ENCODE assay signal across 3 cellular contexts in genomic region chr1:99594205-99594604, GRCh38.
A peak's percentile ranks its signal among the peaks of the same experiment; 100 is the strongest.
TF ChIP-seq lines count a peak whose summit lies in the region.

No MANE protein-coding gene starts in this region.

TF ChIP-seq in SK-N-SH, 30 proteins besides CTCF, POLR2A, EP300 and RAD21:
- TF ChIP-seq POLR2AphosphoS5 (IDR thresholded peaks at IDR 0.05; ENCODE audit: low read depth, low read length) = no peak
- TF ChIP-seq ZBTB33 (IDR thresholded peaks at IDR 0.05; ENCODE audit: borderline replicate concordance, low read depth) = no peak
- no peak for TF ChIP-seq TCF12 (IDR thresholded peaks at IDR 0.05)
- TF ChIP-seq TAF1 (IDR thresholded peaks at IDR 0.05; ENCODE audit: borderline replicate concordance, low read depth, low read length) = no peak
- TF ChIP-seq IRF3 (IDR thresholded peaks at IDR 0.05; ENCODE audit: low read depth, low read length) = no peak
- TF ChIP-seq RFX5 (IDR thresholded peaks at IDR 0.05; ENCODE audit: low read length) = no peak
- no peak for TF ChIP-seq GATA2 (CRISPR knock-in tag; IDR thresholded peaks at IDR 0.05)
- no peak for TF ChIP-seq SIN3A (IDR thresholded peaks at IDR 0.05; ENCODE audit: borderline replicate concordance, low read depth, low read length)
- TF ChIP-seq PBX3 (IDR thresholded peaks at IDR 0.05) = no peak
- TF ChIP-seq EZH2phosphoT487 (IDR thresholded peaks at IDR 0.05; ENCODE audit: borderline replicate concordance, low read depth) = no peak
- no peak for TF ChIP-seq FOXM1 (IDR thresholded peaks at IDR 0.05; ENCODE audit: low read depth)
- no peak for TF ChIP-seq NRF1 (IDR thresholded peaks at IDR 0.05; ENCODE audit: low read depth, low read length)
- no peak for TF ChIP-seq GABPA (IDR thresholded peaks at IDR 0.05; ENCODE audit: low read depth)

TF ChIP-seq in SK-N-SH treated with all-trans-retinoic acid at 6 μM for 48 hours, 23 proteins besides CTCF, POLR2A, EP300 and RAD21:
- TF ChIP-seq TOX (CRISPR knock-in tag; IDR thresholded peaks at IDR 0.05; ENCODE audit: borderline replicate concordance) = no peak
- TF ChIP-seq ESRRG (CRISPR knock-in tag; IDR thresholded peaks at IDR 0.05) = no peak
- TF ChIP-seq ZC3H10 (CRISPR knock-in tag; IDR thresholded peaks at IDR 0.05) = no peak
- no peak for TF ChIP-seq TCF4 (CRISPR knock-in tag; IDR thresholded peaks at IDR 0.05; ENCODE audit: borderline replicate concordance)

TF ChIP-seq in endothelial cell of umbilical vein, 7 proteins besides CTCF, POLR2A, EP300 and RAD21:
- no peak for TF ChIP-seq MYC (IDR thresholded peaks at IDR 0.05; ENCODE audit: low read depth, low read length)
- TF ChIP-seq FOS (IDR thresholded peaks at IDR 0.05; ENCODE audit: borderline replicate concordance, insufficient read depth, low read length) = no peak
- no peak for TF ChIP-seq EZH2 (IDR thresholded peaks at IDR 0.05; ENCODE audit: borderline replicate concordance, low read depth, low read length, severe bottlenecking)
- TF ChIP-seq POLR2AphosphoS5 (IDR thresholded peaks at IDR 0.05; ENCODE audit: insufficient read depth, low read depth, low read length) = peak; percentile 69
- peak; percentile 86 for TF ChIP-seq JUN (IDR thresholded peaks at IDR 0.05; ENCODE audit: borderline replicate concordance, insufficient read depth, insufficient read length, low read depth)
- peak; percentile 78 for TF ChIP-seq GATA2 (IDR thresholded peaks at IDR 0.05; ENCODE audit: insufficient read depth, insufficient read length, low read depth, low read length)
- TF ChIP-seq MAX (IDR thresholded peaks at IDR 0.05; ENCODE audit: insufficient read depth, insufficient read length) = no peak
